In the genomic region with DNA sequence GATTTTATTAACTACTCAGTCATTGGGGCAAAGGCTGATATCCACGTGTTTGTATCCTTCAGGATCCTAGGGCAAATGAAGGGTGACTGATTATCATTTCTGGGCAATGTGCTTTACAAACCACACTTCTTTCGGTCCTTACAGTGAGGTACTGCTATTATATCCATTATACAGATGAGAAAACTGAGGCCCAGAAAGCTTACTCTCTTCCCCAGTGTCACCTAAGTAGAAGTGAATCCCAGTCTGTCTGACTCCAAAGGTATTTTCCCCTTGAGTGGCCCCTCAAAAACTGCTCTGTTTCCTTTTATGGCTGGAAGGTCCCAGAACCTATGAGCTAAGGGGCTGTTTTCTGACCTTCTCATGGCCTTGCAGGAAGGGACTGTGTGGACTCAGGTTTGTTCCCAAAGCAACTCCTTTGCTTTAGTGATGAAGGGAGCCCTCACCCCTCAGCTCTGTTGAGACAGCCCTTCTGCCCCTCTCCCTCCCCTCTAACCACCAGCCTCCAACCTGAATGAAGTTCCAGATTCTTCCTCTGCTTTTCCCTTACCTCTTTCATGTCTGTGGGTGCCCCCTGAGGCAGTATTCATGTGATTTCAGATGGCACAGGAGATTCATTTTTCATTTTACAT, we compare ENCODE assay signal across 12 cellular contexts. TPM values are rescaled to one million over a fixed set of nuclear protein-coding genes. Genes with fewer than 3 reads are reported as not detected.
DNase-seq lines count a peak whose midpoint lies in the region; ATAC-seq and TF ChIP-seq lines count a peak whose summit lies in the region.
"Had no signal": no experiment of that assay in that cellular context is flagged by ENCODE, and none has a peak within 500 bp of the region (broad histone marks: within the 10 kb centered on the region; RNA-seq: fewer than 3 reads in every experiment).

No MANE protein-coding gene starts in this region.

- H3K36me3 ChIP-seq in upper lobe of left lung (no peaks in the 10 kb centered on the region), Caco-2 (ENCODE audit: control insufficient read depth, insufficient read depth, low read length) (no peaks in the 10 kb centered on the region)

- CTCF ChIA-PET in activated CD8-positive, alpha-beta T cell treated with anti-CD3 and anti-CD28 coated beads, Interleukin-2, amount 10 ng/mL, durations not matched to agents 7 days and 5 days (lab: Charles Lee): interaction anchor here (1.1 to 8.6 kb wide), 13 partner anchors 10 to 134 kb away, joined by 3 to 111 read pairs (median 8); a partner anchor contains a TSS
- CTCF ChIA-PET in Caco-2 (lab: Charles Lee): interaction anchor here (0.6 to 2.6 kb wide), 20 partner anchors 8 to 156 kb away, joined by 3 to 15 read pairs (median 6); a partner anchor contains a TSS

- H3K27me3 ChIP-seq in upper lobe of left lung (no peaks in the 10 kb centered on the region), Caco-2 (replicated peaks; ENCODE audit: control insufficient read depth, insufficient read depth, low read length) (no peaks in the 10 kb centered on the region)

- DNase-seq in activated naive CD4-positive, alpha-beta T cell treated with anti-CD3 and anti-CD28 coated beads, Interleukin-2, amount 50 U/mL, for 16 hours: no peak
- no peak for DNase-seq in activated CD8-positive, alpha-beta T cell treated with anti-CD3 and anti-CD28 coated beads, Interleukin-2, amount 10 ng/mL, durations not matched to agents 7 days and 5 days
- DNase-seq in mucosa of gallbladder (ENCODE audit: low spot score) (peak; percentile 5), upper lobe of left lung (no peak), NCI-H1092 treated with DMSO at 0.1 percent for 48 hours (lab: John Stamatoyannopoulos, UW) (no peak), Caco-2 (no peak), foreskin melanocyte (no peak)
- DNase-seq: activated CD4-positive, alpha-beta T cell treated with anti-CD3 and anti-CD28 coated beads for 1 hour; NCI-H2171 had no signal

- BruUV-seq in Caco-2 (replicated peaks; lab: Mats Ljungman, UMichigan): no TSS peak

- TF ChIP-seq EP300 in upper lobe of left lung (IDR thresholded peaks at IDR 0.05): no peak

- no peaks in the 10 kb centered on the region for H3K27me3 Mint-ChIP-seq in activated naive CD4-positive, alpha-beta T cell treated with anti-CD3 and anti-CD28 coated beads, Interleukin-2, amount 50 U/mL, for 24 hours
- H3K27me3 Mint-ChIP-seq in activated CD8-positive, alpha-beta T cell treated with anti-CD3 and anti-CD28 coated beads, Interleukin-2, amount 10 ng/mL, durations not matched to agents 7 days and 5 days (ENCODE audit: low read depth): no peaks in the 10 kb centered on the region
- no peaks in the 10 kb centered on the region for H3K27me3 Mint-ChIP-seq in Caco-2 (ENCODE audit: insufficient read depth, unreplicated experiment)

- H3K9me3 Mint-ChIP-seq in activated naive CD4-positive, alpha-beta T cell treated with anti-CD3 and anti-CD28 coated beads, Interleukin-2, amount 50 U/mL, for 24 hours: peaks cover 8% of the 10 kb centered on the region
- peaks cover 20% of the 10 kb centered on the region for H3K9me3 Mint-ChIP-seq in activated CD8-positive, alpha-beta T cell treated with anti-CD3 and anti-CD28 coated beads, Interleukin-2, amount 10 ng/mL, durations not matched to agents 7 days and 5 days (ENCODE audit: insufficient read depth)
- H3K9me3 Mint-ChIP-seq in Caco-2 (ENCODE audit: unreplicated experiment): no peaks in the 10 kb centered on the region

- POLR2A ChIA-PET in activated CD8-positive, alpha-beta T cell treated with anti-CD3 and anti-CD28 coated beads, Interleukin-2, amount 10 ng/mL, durations not matched to agents 7 days and 5 days (lab: Charles Lee): interaction anchor here (0.7 to 2.6 kb wide), 7 partner anchors 9 to 892 kb away, joined by 3 to 34 read pairs (median 10); no protein-coding TSS in a partner anchor
- POLR2A ChIA-PET in Caco-2 (lab: Charles Lee): interaction anchor here (0.5 to 1.3 kb wide), 3 partner anchors 19 to 305 kb away, joined by 3 to 4 read pairs (median 3); a partner anchor contains a TSS

- no peak for ATAC-seq in activated CD8-positive, alpha-beta T cell treated with anti-CD3 and anti-CD28 coated beads, Interleukin-2, amount 10 ng/mL, durations not matched to agents 7 days and 5 days
- ATAC-seq in upper lobe of left lung (ENCODE audit: low FRiP score in 2 of 2): no peak

- intact Hi-C loops in Caco-2 (cut with micrococcal nuclease; ENCODE audit: unreplicated experiment): loop anchor here (1.0 to 2.0 kb wide), 4 partner anchors 18 to 119 kb away; no protein-coding TSS in a partner anchor

- peaks cover 3% of the 10 kb centered on the region for H3K36me3 Mint-ChIP-seq in activated naive CD4-positive, alpha-beta T cell treated with anti-CD3 and anti-CD28 coated beads, Interleukin-2, amount 50 U/mL, for 24 hours
- H3K36me3 Mint-ChIP-seq in activated CD8-positive, alpha-beta T cell treated with anti-CD3 and anti-CD28 coated beads, Interleukin-2, amount 10 ng/mL, durations not matched to agents 7 days and 5 days (ENCODE audit: low read depth): peaks cover 49% of the 10 kb centered on the region
- no peaks in the 10 kb centered on the region for H3K36me3 Mint-ChIP-seq in Caco-2 (ENCODE audit: insufficient read depth, unreplicated experiment)

- H3K4me3 Mint-ChIP-seq in activated naive CD4-positive, alpha-beta T cell treated with anti-CD3 and anti-CD28 coated beads, Interleukin-2, amount 50 U/mL, for 24 hours: no peak overlapping the region
- H3K4me3 Mint-ChIP-seq in activated CD8-positive, alpha-beta T cell treated with anti-CD3 and anti-CD28 coated beads, Interleukin-2, amount 10 ng/mL, durations not matched to agents 7 days and 5 days: peak overlapping the region; percentile 30
- no peak overlapping the region for H3K4me3 Mint-ChIP-seq in Caco-2 (ENCODE audit: unreplicated experiment)

- 79% methylated on average over 2 of the region's 2 CpGs for WGBS in upper lobe of left lung, 2 donors

- H3K27ac Mint-ChIP-seq in activated naive CD4-positive, alpha-beta T cell treated with anti-CD3 and anti-CD28 coated beads, Interleukin-2, amount 50 U/mL, for 24 hours: peak overlapping the region; percentile 57
- H3K27ac Mint-ChIP-seq in activated CD8-positive, alpha-beta T cell treated with anti-CD3 and anti-CD28 coated beads, Interleukin-2, amount 10 ng/mL, durations not matched to agents 7 days and 5 days: peak overlapping the region; percentile 99
- no peak overlapping the region for H3K27ac Mint-ChIP-seq in Caco-2 (ENCODE audit: unreplicated experiment)

- no peak for TF ChIP-seq CTCF in upper lobe of left lung (IDR thresholded peaks at IDR 0.05)
- TF ChIP-seq CTCF in Caco-2 (IDR thresholded peaks at IDR 0.05; ENCODE audit: insufficient read depth in 1 of 2, low read depth in 1 of 2, low read length in 1 of 2, severe bottlenecking in 1 of 2, unreplicated experiment in 1 of 2): no peak

- TF ChIP-seq POLR2A in upper lobe of left lung (IDR thresholded peaks at IDR 0.05): no peak

- peak overlapping the region in 3 of 4 donors; percentile 55 to 64 (median 56) for H3K27ac ChIP-seq in upper lobe of left lung
- H3K27ac ChIP-seq: parathyroid adenoma had no signal

- H3K9me3 ChIP-seq in upper lobe of left lung (no peaks in the 10 kb centered on the region), Caco-2 (no peaks in the 10 kb centered on the region; the same call in 1 of the 2 replicates)

- peaks cover 33% of the 10 kb centered on the region for H3K4me1 Mint-ChIP-seq in activated naive CD4-positive, alpha-beta T cell treated with anti-CD3 and anti-CD28 coated beads, Interleukin-2, amount 50 U/mL, for 24 hours
- peaks cover 69% of the 10 kb centered on the region for H3K4me1 Mint-ChIP-seq in activated CD8-positive, alpha-beta T cell treated with anti-CD3 and anti-CD28 coated beads, Interleukin-2, amount 10 ng/mL, durations not matched to agents 7 days and 5 days (ENCODE audit: low read depth)
- H3K4me1 Mint-ChIP-seq in Caco-2 (ENCODE audit: low read depth, unreplicated experiment): no peaks in the 10 kb centered on the region

- H3K4me1 ChIP-seq in upper lobe of left lung (peaks cover 3 to 5% (median 4%) of the 10 kb centered on the region in 4 donors), Caco-2 (peaks cover 5% of the 10 kb centered on the region)

- H3K4me3 ChIP-seq in upper lobe of left lung (no peak overlapping the region), Caco-2 (ENCODE audit: low read depth, low read length) (no peak overlapping the region)

RNA-seq across cellular contexts. Expression of a gene that starts 27.4 kb away (rescaled TPM):
- total RNA-seq in activated CD8-positive, alpha-beta T cell treated with anti-CD3 and anti-CD28 coated beads, Interleukin-2, amount 10 ng/mL, durations not matched to agents 7 days and 5 days: 1 to 10 TPM; 3.3 to 3.7 TPM
- total RNA-seq in mucosa of gallbladder: 312 TPM
- 10 to 100 TPM; 34.6 to 89.3 (median 40.4) TPM for total RNA-seq in upper lobe of left lung
- total RNA-seq in Caco-2 (2022): 153 and 195 TPM in 2 replicates

RNA-seq across cellular contexts. Expression of a gene that starts 58.6 kb away (rescaled TPM):
- total RNA-seq in activated CD8-positive, alpha-beta T cell treated with anti-CD3 and anti-CD28 coated beads, Interleukin-2, amount 10 ng/mL, durations not matched to agents 7 days and 5 days: 10 to 100 TPM; 16.0 to 18.1 TPM
- total RNA-seq in mucosa of gallbladder (3.7 TPM), upper lobe of left lung (1 to 10 TPM in 3 of 6 donors, under 1 TPM in 3; 0.76 to 1.8 (median 0.92) TPM), Caco-2 (2022) (4.6 and 5.2 TPM in 2 replicates)
- total RNA-seq: dermis microvascular lymphatic vessel endothelial cell had no signal

Comparison
In these comparisons a context has a peak if more than half of its experiments do, and no peak if none do; other contexts are left out.
1. RNA of a gene that starts 27.4 kb away (total RNA-seq): 312 TPM in mucosa of gallbladder (single experiment), 153 to 195 TPM in Caco-2 and 34.6 to 89.3 TPM in upper lobe of left lung; 3.3 to 3.7 TPM in activated CD8-positive, alpha-beta T cell treated with anti-CD3 and anti-CD28 coated beads, Interleukin-2, amount 10 ng/mL, durations not matched to agents 7 days and 5 days; every median in the first group is over 4 times any median in the second.